In genomic region chr5:78916044-78916443, GRCh38 we compare ENCODE assay signal across 19 cellular contexts.
"Had no signal": no experiment of that assay in that cellular context is flagged by ENCODE, and none has a peak within 500 bp of the region (broad histone marks: within the 10 kb centered on the region; RNA-seq: fewer than 3 reads in every experiment).

No MANE protein-coding gene starts in this region.

- DNase-seq: cerebellar nuclear complex; colonic mucosa; dermis blood vessel endothelial cell; islet precursor cell; mammary epithelial cell; midbrain; naive B cell; posterior cingulate gyrus; sigmoid colon; stimulated activated naive CD4-positive, alpha-beta T cell; stomach; substantia nigra; transverse colon had no signal

- H3K9me3 Mint-ChIP-seq: naive B cell had no signal

- H3K4me3 Mint-ChIP-seq: naive B cell had no signal

- FAIRE-seq: frontal cortex had no signal

- H3K27me3 Mint-ChIP-seq: naive B cell had no signal

- ATAC-seq: left lobe of liver had no signal

- H3K36me3 ChIP-seq: colonic mucosa, neutrophil, right atrium auricular region, sigmoid colon, stomach, thoracic aorta, transverse colon had no signal

- H3K27me3 ChIP-seq: colonic mucosa, neutrophil, right atrium auricular region, sigmoid colon, stomach, transverse colon had no signal

- H3K4me3 ChIP-seq: colonic mucosa, right atrium auricular region, sigmoid colon, skin epidermis, stomach, thoracic aorta, transverse colon had no signal

- H3K9me3 ChIP-seq: colonic mucosa, neutrophil, right atrium auricular region, sigmoid colon, stomach, thoracic aorta, transverse colon had no signal

- H3K27ac ChIP-seq: colonic mucosa, neutrophil, right atrium auricular region, sigmoid colon, skin epidermis, stomach, thoracic aorta, transverse colon had no signal

- H3K4me1 ChIP-seq: colonic mucosa, transverse colon had no signal
